ENCODE assay signal across 27 cellular contexts in the genomic region with DNA sequence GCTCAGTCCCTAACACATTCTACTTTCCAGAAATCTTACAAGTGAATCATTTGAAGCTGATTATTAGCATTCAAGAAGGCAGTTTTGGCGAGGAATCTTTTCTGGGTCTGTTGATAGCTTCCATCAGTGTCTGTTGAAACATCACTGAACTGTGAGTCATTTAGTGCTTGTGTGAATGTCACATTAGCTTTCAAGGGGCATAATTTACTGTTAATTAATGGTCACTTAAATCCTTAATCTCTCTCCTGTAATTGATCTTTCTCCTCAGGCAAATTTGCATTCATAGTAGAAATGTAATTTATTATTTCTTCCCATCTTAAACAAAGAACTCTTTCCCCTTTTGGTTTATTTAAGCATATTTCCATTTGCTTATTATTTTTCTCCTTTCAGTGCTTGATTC. TPM values are rescaled to one million over a fixed set of nuclear protein-coding genes. Genes with fewer than 3 reads are reported as not detected.
"Had no signal": no experiment of that assay in that cellular context is flagged by ENCODE, and none has a peak within 500 bp of the region (broad histone marks: within the 10 kb centered on the region; RNA-seq: fewer than 3 reads in every experiment).

No MANE protein-coding gene starts in this region.

- H3K27ac ChIP-seq: esophagus muscularis mucosa, lower lobe of right lung, skin epidermis, testis had no signal

- DNase-seq: activated CD4-positive, alpha-beta T cell treated with anti-CD3 and anti-CD28 coated beads, Interleukin-2, amount 10 ng/mL, durations not matched to agents 7 days and 5 days; activated CD8-positive, alpha-beta T cell treated with anti-CD3 and anti-CD28 coated beads, Interleukin-2, amount 10 ng/mL, durations not matched to agents 7 days and 5 days; activated effector memory CD4-positive, alpha-beta T cell treated with anti-CD3 and anti-CD28 coated beads, Interleukin-2, amount 50 U/mL, for 16 hours; activated T-cell treated with anti-CD3 and anti-CD28 coated beads, Interleukin-2, amount 50 U/mL, for 24 hours; effector CD8-positive, alpha-beta T cell; left cardiac atrium; lower lobe of right lung; right cardiac atrium; stimulated activated CD4-positive, alpha-beta T cell treated with anti-CD3 and anti-CD28 coated beads, Interleukin-15, amount 100 ng/mL, for 24 hours; stimulated activated CD4-positive, alpha-beta T cell treated with anti-CD3 and anti-CD28 coated beads, Interleukin-2, amount 100 ng/mL, for 48 hours; T1000; testis had no signal

- H3K27me3 ChIP-seq: testis had no signal

- H3K4me1 ChIP-seq: esophagus muscularis mucosa, lower lobe of right lung, prostate gland, testis had no signal

- ATAC-seq: activated CD4-positive, CD25-positive, alpha-beta regulatory T cell treated with anti-CD3 and anti-CD28 coated beads, Interleukin-2, amount 50 U/mL, for 24 hours; activated CD8-positive, alpha-beta T cell treated with anti-CD3 and anti-CD28 coated beads, Interleukin-2, amount 10 ng/mL, durations not matched to agents 7 days and 5 days; left cardiac atrium; lower lobe of right lung had no signal

- H3K4me3 Mint-ChIP-seq: activated CD4-positive, alpha-beta T cell treated with anti-CD3 and anti-CD28 coated beads, Interleukin-2, amount 10 ng/mL, durations not matched to agents 7 days and 5 days; activated CD8-positive, alpha-beta T cell treated with anti-CD3 and anti-CD28 coated beads, Interleukin-2, amount 10 ng/mL, durations not matched to agents 7 days and 5 days; activated naive CD4-positive, alpha-beta T cell treated with anti-CD3 and anti-CD28 coated beads, Interleukin-2, amount 50 U/mL, for 24 hours; activated T-cell treated with anti-CD3 and anti-CD28 coated beads, Interleukin-2, amount 50 U/mL, for 24 hours; dendritic cell treated with granulocyte-macrophage colony-stimulating factor and Interleukin-4, amounts not matched to agents 40 ng/mL and 50 ng/mL, for 4 days; mesothelial cell of epicardium; neural crest cell; type B pancreatic cell had no signal

- H3K27ac Mint-ChIP-seq: activated CD4-positive, alpha-beta T cell treated with anti-CD3 and anti-CD28 coated beads, Interleukin-2, amount 10 ng/mL, durations not matched to agents 7 days and 5 days; activated CD8-positive, alpha-beta T cell treated with anti-CD3 and anti-CD28 coated beads, Interleukin-2, amount 10 ng/mL, durations not matched to agents 7 days and 5 days; activated naive CD4-positive, alpha-beta T cell treated with anti-CD3 and anti-CD28 coated beads, Interleukin-2, amount 50 U/mL, for 24 hours; activated T-cell treated with anti-CD3 and anti-CD28 coated beads, Interleukin-2, amount 50 U/mL, for 24 hours; dendritic cell treated with granulocyte-macrophage colony-stimulating factor and Interleukin-4, amounts not matched to agents 40 ng/mL and 50 ng/mL, for 4 days; mesothelial cell of epicardium had no signal

- H3K36me3 Mint-ChIP-seq: activated naive CD4-positive, alpha-beta T cell treated with anti-CD3 and anti-CD28 coated beads, Interleukin-2, amount 50 U/mL, for 24 hours; mesothelial cell of epicardium; type B pancreatic cell had no signal

- H3K4me1 Mint-ChIP-seq: activated CD4-positive, alpha-beta T cell treated with anti-CD3 and anti-CD28 coated beads, Interleukin-2, amount 10 ng/mL, durations not matched to agents 7 days and 5 days; activated naive CD4-positive, alpha-beta T cell treated with anti-CD3 and anti-CD28 coated beads, Interleukin-2, amount 50 U/mL, for 24 hours; neural crest cell had no signal

- H3K9me3 Mint-ChIP-seq: activated CD4-positive, alpha-beta T cell treated with anti-CD3 and anti-CD28 coated beads, Interleukin-2, amount 10 ng/mL, durations not matched to agents 7 days and 5 days; activated naive CD4-positive, alpha-beta T cell treated with anti-CD3 and anti-CD28 coated beads, Interleukin-2, amount 50 U/mL, for 24 hours; activated T-cell treated with anti-CD3 and anti-CD28 coated beads, Interleukin-2, amount 50 U/mL, for 24 hours; dendritic cell treated with granulocyte-macrophage colony-stimulating factor and Interleukin-4, amounts not matched to agents 40 ng/mL and 50 ng/mL, for 4 days; mesothelial cell of epicardium; type B pancreatic cell had no signal

- H3K9me3 ChIP-seq: esophagus muscularis mucosa, lower lobe of right lung, prostate gland, testis had no signal

- H3K4me3 ChIP-seq: esophagus muscularis mucosa, lower lobe of right lung, prostate gland, skin epidermis, testis had no signal

- H3K36me3 ChIP-seq: esophagus muscularis mucosa, lower lobe of right lung, prostate gland had no signal

RNA-seq across cellular contexts. Expression of a gene that starts 2.6 kb away (rescaled TPM):
- total RNA-seq: activated CD4-positive, alpha-beta T cell treated with anti-CD3 and anti-CD28 coated beads, Interleukin-2, amount 10 ng/mL, durations not matched to agents 7 days and 5 days; activated CD8-positive, alpha-beta T cell treated with anti-CD3 and anti-CD28 coated beads, Interleukin-2, amount 10 ng/mL, durations not matched to agents 7 days and 5 days; chondrocyte; endothelial cell of umbilical vein; esophagus muscularis mucosa; glomerular endothelial cell; left cardiac atrium; lower lobe of right lung; mesothelial cell of epicardium; omental fat pad; prostate gland; right cardiac atrium; T-helper 1 cell treated with Interleukin-12 subunit alpha and Interleukin-12 subunit beta and Interleukin-4 antibody, amounts not matched to agents 30 ng/mL and 1 ng/mL, for 36 hours had no signal
- polyA plus RNA-seq: adipose tissue, endothelial cell of umbilical vein, right cardiac atrium had no signal
